ENCODE assay signal across 1 cellular context in the genomic region with DNA sequence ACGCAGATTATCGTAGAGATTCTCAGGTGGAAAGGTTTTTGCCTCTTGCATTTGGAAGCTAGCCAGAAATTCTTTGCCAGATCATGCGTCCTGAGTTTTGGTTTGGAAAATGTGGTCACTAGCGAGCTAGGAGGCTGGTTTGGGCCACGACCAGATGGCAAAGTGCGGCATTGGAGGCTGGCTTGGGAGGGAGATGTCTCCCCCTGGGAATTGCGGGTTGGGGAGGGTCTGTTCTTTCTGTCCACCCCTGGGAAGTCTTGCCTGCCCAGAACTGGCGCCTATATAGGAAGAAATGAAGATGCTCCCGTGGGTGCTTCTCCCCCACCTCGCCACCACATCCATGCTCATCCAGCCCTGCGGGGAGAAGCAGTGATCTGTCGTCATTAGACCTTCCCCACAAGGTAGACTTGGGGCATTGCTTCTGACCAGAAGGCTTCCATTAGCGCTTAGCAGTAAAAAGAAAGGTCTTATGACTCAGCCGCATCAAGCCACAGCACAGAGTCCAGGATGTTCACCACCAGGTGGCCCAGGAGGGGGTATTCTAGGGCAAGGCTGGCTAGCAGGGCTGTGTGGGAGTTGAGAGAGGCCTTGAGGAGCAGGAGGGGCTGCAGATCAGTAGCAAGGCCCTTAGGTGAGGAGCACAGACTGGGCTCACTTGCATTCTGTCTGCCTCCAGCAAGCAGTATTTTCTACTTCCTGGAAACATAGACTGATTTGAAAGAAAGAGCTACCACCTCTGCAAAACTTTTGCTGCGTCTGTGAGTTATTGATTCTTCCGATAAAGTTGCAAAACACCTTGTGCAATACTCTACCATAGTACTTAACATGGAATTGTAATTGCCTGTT.
TF ChIP-seq lines count a peak whose summit lies in the region.

No MANE protein-coding gene starts in this region.

TF ChIP-seq in K562, 482 proteins besides CTCF, POLR2A, EP300 and RAD21 (continued from another document and continues in another):
- TF ChIP-seq MEF2A (IDR thresholded peaks at IDR 0.05; ENCODE audit: control insufficient read depth, low read depth, low read length) (peak; percentile 22; the same call in 1 of the 2 replicates), FOXK2 (conservative IDR thresholded peaks at IDR 0.05 in 1 of 2, IDR thresholded peaks at IDR 0.05 in 1 of 2; ENCODE audit: low read depth in 2 of 2) (peak in 1 of 2 experiments; percentile 34; a peak in 1 of 4 replicates), TAF9B (IDR thresholded peaks at IDR 0.05; ENCODE audit: partially characterized antibody) (peak; percentile 11), ZNF644 (tag; IDR thresholded peaks at IDR 0.05; ENCODE audit: low read depth) (peak; percentile 77), SMAD3 (CRISPR knock-in tag; conservative IDR thresholded peaks at IDR 0.05) (peak; percentile 28; the same call in 1 of the 2 replicates), NR1H2 (CRISPR knock-in tag; IDR thresholded peaks at IDR 0.05) (no peak), CAMTA2 (CRISPR knock-in tag; conservative IDR thresholded peaks at IDR 0.05) (no peak), PHTF2 (CRISPR knock-in tag; IDR thresholded peaks at IDR 0.05) (0 out of 2 replicates have a peak, but pooled peaks have one; percentile 19), ETS2 (tag; IDR thresholded peaks at IDR 0.05; ENCODE audit: borderline replicate concordance, poor library complexity, severe bottlenecking) (no peak), SMARCA5 (IDR thresholded peaks at IDR 0.05) (no peak), BCOR (IDR thresholded peaks at IDR 0.05) (peak; percentile 42; the same call in 1 of the 2 replicates), U2AF2 (optimal IDR thresholded peaks at IDR 0.05; ENCODE audit: low read depth, low read length) (no peak), U2AF1 (optimal IDR thresholded peaks at IDR 0.05; ENCODE audit: low read depth, low read length) (no peak), FOSL1 (tag; conservative IDR thresholded peaks at IDR 0.05) (peak; percentile 93), ZBTB7A (IDR thresholded peaks at IDR 0.05; ENCODE audit: borderline replicate concordance, control insufficient read depth, low read depth, low read length) (peak; percentile 94), KLF6 (CRISPR knock-in tag; IDR thresholded peaks at IDR 0.05; ENCODE audit: borderline replicate concordance) (0 out of 2 replicates have a peak, but pooled peaks have one; percentile 15), GMEB1 (CRISPR knock-in tag; IDR thresholded peaks at IDR 0.05) (no peak; the same call in 1 of the 2 replicates), NUFIP1 (IDR thresholded peaks at IDR 0.05; ENCODE audit: partially characterized antibody) (no peak), EGR1 (conservative IDR thresholded peaks at IDR 0.05) (peak; percentile 84), ZBTB17 (CRISPR knock-in tag; IDR thresholded peaks at IDR 0.05) (peak; percentile 56; the same call in 1 of the 2 replicates), NFXL1 (CRISPR knock-in tag; IDR thresholded peaks at IDR 0.05) (no peak), TEAD1 (CRISPR knock-in tag; IDR thresholded peaks at IDR 0.05) (peak; percentile 36 to 66; a peak in 3 of 4 replicates), NFE2 (IDR thresholded peaks at IDR 0.05; ENCODE audit: low read depth) (peak; percentile 77), JUND (IDR thresholded peaks at IDR 0.05; ENCODE audit: borderline replicate concordance, low read depth, low read length) (peak; percentile 92), JUND (tag; IDR thresholded peaks at IDR 0.05; ENCODE audit: borderline replicate concordance, low read depth, low read length) (peak; percentile 89; the same call in 2 of the 3 replicates), ZNF23 (CRISPR knock-in tag; IDR thresholded peaks at IDR 0.05) (no peak), ZNF655 (CRISPR knock-in tag; IDR thresholded peaks at IDR 0.05) (no peak), DACH1 (IDR thresholded peaks at IDR 0.05; ENCODE audit: partially characterized antibody) (no peak), HDAC8 (tag; IDR thresholded peaks at IDR 0.05) (no peak), ZNF324 (CRISPR knock-in tag; IDR thresholded peaks at IDR 0.05) (peak; percentile 92), ZNF263 (CRISPR knock-in tag; IDR thresholded peaks at IDR 0.05; ENCODE audit: borderline replicate concordance) (no peak), MTA2 (IDR thresholded peaks at IDR 0.05; ENCODE audit: low read depth) (peak; percentile 5; the same call in 1 of the 2 replicates), ZNF143 (CRISPR knock-in tag; IDR thresholded peaks at IDR 0.05) (no peak), YY1 (IDR thresholded peaks at IDR 0.05; ENCODE audit: borderline replicate concordance in 1 of 3, control insufficient read depth in 1 of 3, extremely low read depth in 1 of 3, insufficient read depth in 3 of 3, insufficient read length in 1 of 3, insufficient replicate concordance in 2 of 3, low read depth in 1 of 3, low read length in 2 of 3) (peak in 2 of 3 experiments; percentile 69 to 73), MTA1 (IDR thresholded peaks at IDR 0.05; ENCODE audit: borderline replicate concordance) (peak; percentile 25), BACH1 (tag; IDR thresholded peaks at IDR 0.05) (peak; percentile 81; the same call in 1 of the 2 replicates), MTF1 (CRISPR knock-in tag; IDR thresholded peaks at IDR 0.05; ENCODE audit: borderline replicate concordance) (no peak), ZNF699 (CRISPR knock-in tag; IDR thresholded peaks at IDR 0.05; ENCODE audit: insufficient replicate concordance) (no peak), HBP1 (CRISPR knock-in tag; IDR thresholded peaks at IDR 0.05) (no peak), CHD2 (IDR thresholded peaks at IDR 0.05; ENCODE audit: low read depth, low read length) (no peak; the same call in 1 of the 2 replicates), ZNF785 (CRISPR knock-in tag; IDR thresholded peaks at IDR 0.05) (no peak), CLOCK (CRISPR knock-in tag; IDR thresholded peaks at IDR 0.05; ENCODE audit: borderline replicate concordance) (no peak), SMARCE1 (IDR thresholded peaks at IDR 0.05) (peak; percentile 56; the same call in 1 of the 2 replicates), SIN3A (IDR thresholded peaks at IDR 0.05; ENCODE audit: borderline replicate concordance in 2 of 2, control insufficient read depth in 1 of 2, low read depth in 2 of 2, low read length in 2 of 2) (no peak), BMI1 (IDR thresholded peaks at IDR 0.05; ENCODE audit: low read length) (no peak), PURB (CRISPR knock-in tag; IDR thresholded peaks at IDR 0.05; ENCODE audit: low read depth) (no peak)
- TF ChIP-seq, protein P1, sequence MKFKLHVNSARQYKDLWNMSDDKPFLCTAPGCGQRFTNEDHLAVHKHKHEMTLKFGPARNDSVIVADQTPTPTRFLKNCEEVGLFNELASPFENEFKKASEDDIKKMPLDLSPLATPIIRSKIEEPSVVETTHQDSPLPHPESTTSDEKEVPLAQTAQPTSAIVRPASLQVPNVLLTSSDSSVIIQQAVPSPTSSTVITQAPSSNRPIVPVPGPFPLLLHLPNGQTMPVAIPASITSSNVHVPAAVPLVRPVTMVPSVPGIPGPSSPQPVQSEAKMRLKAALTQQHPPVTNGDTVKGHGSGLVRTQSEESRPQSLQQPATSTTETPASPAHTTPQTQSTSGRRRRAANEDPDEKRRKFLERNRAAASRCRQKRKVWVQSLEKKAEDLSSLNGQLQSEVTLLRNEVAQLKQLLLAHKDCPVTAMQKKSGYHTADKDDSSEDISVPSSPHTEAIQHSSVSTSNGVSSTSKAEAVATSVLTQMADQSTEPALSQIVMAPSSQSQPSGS (CRISPR knock-in tag; IDR thresholded peaks at IDR 0.05), result no peak
- TF ChIP-seq, protein P2, sequence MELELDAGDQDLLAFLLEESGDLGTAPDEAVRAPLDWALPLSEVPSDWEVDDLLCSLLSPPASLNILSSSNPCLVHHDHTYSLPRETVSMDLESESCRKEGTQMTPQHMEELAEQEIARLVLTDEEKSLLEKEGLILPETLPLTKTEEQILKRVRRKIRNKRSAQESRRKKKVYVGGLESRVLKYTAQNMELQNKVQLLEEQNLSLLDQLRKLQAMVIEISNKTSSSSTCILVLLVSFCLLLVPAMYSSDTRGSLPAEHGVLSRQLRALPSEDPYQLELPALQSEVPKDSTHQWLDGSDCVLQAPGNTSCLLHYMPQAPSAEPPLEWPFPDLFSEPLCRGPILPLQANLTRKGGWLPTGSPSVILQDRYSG (tag; conservative IDR thresholded peaks at IDR 0.05; ENCODE audit: low read depth), result peak; percentile 94
- TF ChIP-seq, protein P3, sequence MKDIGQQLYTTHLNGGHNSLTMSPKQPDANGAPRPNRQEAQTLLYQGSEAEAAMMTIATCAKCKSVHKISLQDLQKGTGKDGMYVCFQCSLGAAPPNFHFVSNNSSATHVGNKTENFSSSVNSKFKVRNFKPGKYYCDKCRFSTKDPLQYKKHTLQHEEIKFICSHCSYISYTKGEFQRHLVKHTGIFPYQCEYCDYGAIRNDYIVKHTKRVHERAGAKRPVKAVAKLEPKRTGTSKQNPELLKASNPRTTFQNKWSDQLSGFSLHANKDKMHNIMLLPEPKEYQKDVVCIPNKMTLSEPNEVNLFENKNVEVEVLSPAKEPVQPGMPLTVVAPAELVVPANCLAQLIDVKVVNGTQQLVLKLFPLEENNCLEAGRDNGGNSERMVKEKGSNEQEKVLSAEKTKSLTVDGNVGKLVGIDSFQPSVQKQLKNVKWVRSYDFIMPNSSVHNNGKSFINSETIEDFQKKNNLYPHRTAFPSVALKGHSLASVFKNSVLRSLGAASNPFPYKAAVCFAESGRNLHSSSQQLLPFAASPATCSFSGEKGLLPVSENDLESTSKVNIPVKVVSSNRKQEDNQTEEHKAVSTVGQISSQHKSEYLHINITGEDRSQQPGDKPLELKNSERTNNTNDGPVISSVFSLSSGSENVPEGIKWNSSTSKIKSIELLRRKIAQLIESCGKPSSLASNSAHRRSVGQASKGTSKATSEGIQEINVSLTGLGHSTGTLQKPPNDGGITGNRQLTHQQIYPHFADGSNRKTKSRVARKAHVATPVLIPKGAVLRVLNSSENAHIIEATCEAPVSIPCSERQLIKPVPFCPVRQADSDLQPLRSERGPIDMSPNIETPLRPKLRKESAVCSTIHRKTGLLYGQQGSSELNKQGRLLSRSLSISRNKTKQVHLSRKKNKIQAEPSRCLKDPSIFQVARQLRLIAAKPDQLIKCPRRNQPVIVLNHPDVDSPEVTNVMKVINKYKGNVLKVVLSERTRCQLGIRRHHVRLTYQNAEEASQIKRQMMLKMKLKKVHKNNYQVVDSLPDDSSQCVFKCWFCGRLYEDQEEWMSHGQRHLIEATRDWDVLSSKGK (CRISPR knock-in tag; IDR thresholded peaks at IDR 0.05), result no peak
- TF ChIP-seq, protein P4, sequence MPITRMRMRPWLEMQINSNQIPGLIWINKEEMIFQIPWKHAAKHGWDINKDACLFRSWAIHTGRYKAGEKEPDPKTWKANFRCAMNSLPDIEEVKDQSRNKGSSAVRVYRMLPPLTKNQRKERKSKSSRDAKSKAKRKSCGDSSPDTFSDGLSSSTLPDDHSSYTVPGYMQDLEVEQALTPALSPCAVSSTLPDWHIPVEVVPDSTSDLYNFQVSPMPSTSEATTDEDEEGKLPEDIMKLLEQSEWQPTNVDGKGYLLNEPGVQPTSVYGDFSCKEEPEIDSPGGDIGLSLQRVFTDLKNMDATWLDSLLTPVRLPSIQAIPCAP (CRISPR knock-in tag; IDR thresholded peaks at IDR 0.05; ENCODE audit: borderline replicate concordance), result no peak
